ENCODE assay signal across 9 cellular contexts in genomic region chr12:92055877-92056276, GRCh38.
DNase-seq lines count a peak whose midpoint lies in the region; ATAC-seq and FAIRE-seq lines count a peak whose summit lies in the region.
"Had no signal": no experiment of that assay in that cellular context is flagged by ENCODE, and none has a peak within 500 bp of the region (broad histone marks: within the 10 kb centered on the region; RNA-seq: fewer than 3 reads in every experiment).

No MANE protein-coding gene starts in this region.

- H3K27me3 Mint-ChIP-seq in CD8-positive, alpha-beta memory T cell: no peaks in the 10 kb centered on the region
- no peaks in the 10 kb centered on the region for H3K27me3 Mint-ChIP-seq in activated naive CD4-positive, alpha-beta T cell treated with anti-CD3 and anti-CD28 coated beads, Interleukin-2, amount 50 U/mL, for 24 hours
- H3K27me3 Mint-ChIP-seq: natural killer cell treated with Interleukin-12 subunit alpha and Interleukin-12 subunit beta and Interleukin-15 and Interleukin-18, amount 100 ng/mL, for 72 hours had no signal

- no peaks in the 10 kb centered on the region for H3K36me3 ChIP-seq in CD8-positive, alpha-beta memory T cell (ENCODE audit: insufficient read depth, low read length)
- H3K36me3 ChIP-seq in small intestine (ENCODE audit: control insufficient read depth in 2 of 2, insufficient read depth in 2 of 2, low read length in 2 of 2): no peaks in the 10 kb centered on the region

- peak; percentile 36 for FAIRE-seq in small intestine (lab: Jason Lieb, UNC)

- CTCF ChIA-PET in CD8-positive, alpha-beta memory T cell (lab: Charles Lee): no interaction called here

- peaks cover 2 to 18% (median 3%) of the 10 kb centered on the region in 3 donors for H3K36me3 Mint-ChIP-seq in CD8-positive, alpha-beta memory T cell
- peaks cover 43% of the 10 kb centered on the region for H3K36me3 Mint-ChIP-seq in activated naive CD4-positive, alpha-beta T cell treated with anti-CD3 and anti-CD28 coated beads, Interleukin-2, amount 50 U/mL, for 24 hours
- H3K36me3 Mint-ChIP-seq: natural killer cell treated with Interleukin-12 subunit alpha and Interleukin-12 subunit beta and Interleukin-15 and Interleukin-18, amount 100 ng/mL, for 72 hours had no signal

- H3K9me3 ChIP-seq in CD8-positive, alpha-beta memory T cell (ENCODE audit: low read length): no peaks in the 10 kb centered on the region
- no peaks in the 10 kb centered on the region for H3K9me3 ChIP-seq in small intestine (ENCODE audit: control insufficient read depth, low read depth)

- H3K4me1 Mint-ChIP-seq in CD8-positive, alpha-beta memory T cell: peaks cover 38 to 69% (median 59%) of the 10 kb centered on the region in 3 donors
- H3K4me1 Mint-ChIP-seq in activated naive CD4-positive, alpha-beta T cell treated with anti-CD3 and anti-CD28 coated beads, Interleukin-2, amount 50 U/mL, for 24 hours: peaks cover 94% of the 10 kb centered on the region

- H3K4me3 ChIP-seq in CD8-positive, alpha-beta memory T cell (ENCODE audit: low read length): no peak overlapping the region
- no peak overlapping the region for H3K4me3 ChIP-seq in small intestine (ENCODE audit: low read depth in 1 of 2, low read length in 2 of 2)

- POLR2A ChIA-PET in CD8-positive, alpha-beta memory T cell (lab: Charles Lee): no interaction called here

- DNase-seq in CD8-positive, alpha-beta memory T cell: peak in 4 of 5 donors; percentile 23 to 72 (median 60)
- DNase-seq in T-helper 22 cell (ENCODE audit: low read depth) (peak; percentile 51), small intestine (peak; percentile 67), MV-4-11 (lab: John Stamatoyannopoulos, UW) (no peak), NCI-H2227 treated with DMSO at 0.1 percent for 48 hours (lab: John Stamatoyannopoulos, UW) (no peak)

- H3K4me1 ChIP-seq in CD8-positive, alpha-beta memory T cell (ENCODE audit: insufficient read depth, low read length): peaks cover 46% of the 10 kb centered on the region
- peaks cover 0 to 2% of the 10 kb centered on the region in 2 donors for H3K4me1 ChIP-seq in small intestine (ENCODE audit: control insufficient read depth in 2 of 2, insufficient read depth in 1 of 2, low read depth in 1 of 2, low read length in 1 of 2)

- 24 to 50% (median 31%) methylated on average over 4 of the region's 4 CpGs for WGBS in small intestine, 3 donors

- ATAC-seq in GM21723 (IDR thresholded peaks at IDR 0.05; ENCODE audit: unreplicated experiment): no peak
- ATAC-seq in GM18909 (IDR thresholded peaks at IDR 0.05; ENCODE audit: poor library complexity, unreplicated experiment): no peak

- peak overlapping the region; percentile 58 to 98 (median 92) for H3K27ac Mint-ChIP-seq in CD8-positive, alpha-beta memory T cell
- H3K27ac Mint-ChIP-seq in activated naive CD4-positive, alpha-beta T cell treated with anti-CD3 and anti-CD28 coated beads, Interleukin-2, amount 50 U/mL, for 24 hours: peak overlapping the region; percentile 97
- H3K27ac Mint-ChIP-seq: natural killer cell treated with Interleukin-12 subunit alpha and Interleukin-12 subunit beta and Interleukin-15 and Interleukin-18, amount 100 ng/mL, for 72 hours had no signal

- H3K4me3 Mint-ChIP-seq in CD8-positive, alpha-beta memory T cell: peak overlapping the region in 6 of 7 donors; percentile 54 to 75 (median 68)
- peak overlapping the region; percentile 85 for H3K4me3 Mint-ChIP-seq in activated naive CD4-positive, alpha-beta T cell treated with anti-CD3 and anti-CD28 coated beads, Interleukin-2, amount 50 U/mL, for 24 hours
- H3K4me3 Mint-ChIP-seq: natural killer cell treated with Interleukin-12 subunit alpha and Interleukin-12 subunit beta and Interleukin-15 and Interleukin-18, amount 100 ng/mL, for 72 hours had no signal

- H3K9me3 Mint-ChIP-seq in CD8-positive, alpha-beta memory T cell: peaks cover 0 to 1% (median 0%) of the 10 kb centered on the region in 5 donors
- peaks cover 10% of the 10 kb centered on the region for H3K9me3 Mint-ChIP-seq in activated naive CD4-positive, alpha-beta T cell treated with anti-CD3 and anti-CD28 coated beads, Interleukin-2, amount 50 U/mL, for 24 hours

- H3K27ac ChIP-seq in CD8-positive, alpha-beta memory T cell (ENCODE audit: low read depth, low read length): no peak overlapping the region
- H3K27ac ChIP-seq in small intestine (ENCODE audit: low read depth in 1 of 2, low read length in 1 of 2): no peak overlapping the region

- H3K27me3 ChIP-seq in CD8-positive, alpha-beta memory T cell (ENCODE audit: insufficient read depth, low read length, poor library complexity, severe bottlenecking): no peaks in the 10 kb centered on the region
- no peaks in the 10 kb centered on the region for H3K27me3 ChIP-seq in small intestine (ENCODE audit: control insufficient read depth in 2 of 2, insufficient read depth in 2 of 2, low read length in 2 of 2)

Comparison
In these comparisons a context has a peak if more than half of its experiments do, and no peak if none do; other contexts are left out.
1. DNase-seq: peak in CD8-positive, alpha-beta memory T cell (4 of 5), T-helper 22 cell (single experiment) and small intestine (single experiment); none in MV-4-11 (single experiment) and NCI-H2227 treated with DMSO at 0.1 percent for 48 hours (single experiment).